In the genomic region with DNA sequence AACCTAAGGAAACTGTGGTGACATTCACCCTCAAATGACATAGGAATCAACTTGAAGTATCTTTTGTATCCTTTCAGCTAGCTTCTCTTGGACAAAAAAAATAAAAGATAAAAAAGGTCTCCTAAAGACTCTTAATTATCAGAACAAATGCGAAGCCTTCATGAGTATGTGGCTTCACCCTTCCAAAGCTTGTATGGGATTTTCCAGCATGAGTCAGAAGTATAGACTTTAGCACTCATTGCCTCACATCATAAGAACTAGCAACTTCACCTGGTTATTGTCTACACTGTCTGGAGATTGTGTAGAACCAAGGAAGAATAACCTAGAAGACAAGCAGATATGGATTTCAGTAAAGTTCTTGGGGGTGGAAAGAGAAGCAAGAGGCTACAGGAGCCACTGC, we compare ENCODE assay signal across 15 cellular contexts.
A peak's percentile ranks its signal among the peaks of the same experiment; 100 is the strongest.
DNase-seq lines count a peak whose midpoint lies in the region; ATAC-seq and TF ChIP-seq lines count a peak whose summit lies in the region.
"Had no signal": no experiment of that assay in that cellular context is flagged by ENCODE, and none has a peak within 500 bp of the region (broad histone marks: within the 10 kb centered on the region; RNA-seq: fewer than 3 reads in every experiment).

No MANE protein-coding gene starts in this region.

- no peak overlapping the region for H3K4me3 ChIP-seq in IMR-90 (ENCODE audit: insufficient read depth, low read depth, low read length)
- H3K4me3 ChIP-seq in fibroblast of villous mesenchyme (ENCODE audit: low read depth, low read length), result no peak overlapping the region
- H3K4me3 ChIP-seq in thoracic aorta, result no peak overlapping the region
- H3K4me3 ChIP-seq: sigmoid colon, upper lobe of left lung had no signal

- no peak for TF ChIP-seq POLR2A in IMR-90 (IDR thresholded peaks at IDR 0.05; ENCODE audit: low read depth, low read length)

- no peak overlapping the region for H3K4ac ChIP-seq in IMR-90 (ENCODE audit: low read depth, low read length)

- H2BK5ac ChIP-seq in IMR-90 (ENCODE audit: low read depth, low read length, poor library complexity, severe bottlenecking), result no peak overlapping the region

- no peak for TF ChIP-seq RAD21 in IMR-90 (IDR thresholded peaks at IDR 0.05; ENCODE audit: low read length)

- H3K27ac ChIP-seq in IMR-90 (ENCODE audit: insufficient read depth, low read length) (no peak overlapping the region), thoracic aorta (peak overlapping the region; percentile 46 to 81)

- no peak overlapping the region for H3K23ac ChIP-seq in IMR-90 (ENCODE audit: low read depth, low read length)

- no CpG with 5 or more reads among the region's 1 CpG for WGBS in IMR-90 (ENCODE audit: extremely low coverage in 2 of 2, insufficient read length in 1 of 2), 2 experiments

- H3K4me2 ChIP-seq in IMR-90 (ENCODE audit: low read depth, low read length), result no peak overlapping the region

- H3K4me1 ChIP-seq in IMR-90 (ENCODE audit: control insufficient read depth, insufficient read depth, low read length), result no peaks in the 10 kb centered on the region
- H3K4me1 ChIP-seq in thoracic aorta (ENCODE audit: control insufficient read depth in 1 of 2, low read depth in 2 of 2), result peaks cover 25 to 30% of the 10 kb centered on the region in 2 donors

- DNase-seq in IMR-90 (peak; percentile 30), astrocyte of the hippocampus (ENCODE audit: low read depth, low spot score) (peak; percentile 32), fibroblast of villous mesenchyme (ENCODE audit: low read depth) (peak; percentile 19), thoracic aorta (ENCODE audit: low spot score) (no peak), HK-2 (ENCODE audit: unreplicated experiment) (no peak), RPMI8226 (no peak)
- no peak for DNase-seq in activated CD4-positive, alpha-beta memory T cell treated with anti-CD3 and anti-CD28 coated beads for 36 hours
- DNase-seq: aorta; DMS 273 treated with DMSO at 0.1 percent for 48 hours; NCI-H1930; NCI-H510A treated with DMSO at 0.1 percent for 48 hours; sigmoid colon; stimulated activated CD4-positive, alpha-beta T cell treated with anti-CD3 and anti-CD28 coated beads, Interleukin-4, amount 100 ng/mL, for 4 hours; upper lobe of left lung had no signal

- H3K4me1 Mint-ChIP-seq in activated CD4-positive, alpha-beta memory T cell treated with anti-CD3 and anti-CD28 coated beads for 36 hours (ENCODE audit: low read depth), result peaks cover 33% of the 10 kb centered on the region

- no peak overlapping the region for H3K4me3 Mint-ChIP-seq in activated CD4-positive, alpha-beta memory T cell treated with anti-CD3 and anti-CD28 coated beads for 36 hours
- H3K4me3 Mint-ChIP-seq: B cell had no signal

- H3K18ac ChIP-seq in IMR-90 (ENCODE audit: low read depth, low read length), result no peak overlapping the region

- no peak overlapping the region for H4K5ac ChIP-seq in IMR-90 (ENCODE audit: low read depth, low read length)

- H2AK5ac ChIP-seq in IMR-90 (ENCODE audit: low read depth, low read length), result no peak overlapping the region

- POLR2A ChIA-PET in IMR-90 (lab: Charles Lee; ENCODE audit: unreplicated experiment), result interaction anchor here (0.6 kb wide), 1 partner anchor 13 kb away, joined by 3 read pairs; no protein-coding TSS in a partner anchor
- POLR2A ChIA-PET in activated CD4-positive, alpha-beta memory T cell treated with anti-CD3 and anti-CD28 coated beads for 36 hours (lab: Charles Lee), result interaction anchor here (0.7 kb wide), 1 partner anchor 14 kb away, joined by 3 read pairs; no protein-coding TSS in a partner anchor

- H3K27me3 ChIP-seq in IMR-90 (ENCODE audit: control insufficient read depth, insufficient read depth, low read length) (no peaks in the 10 kb centered on the region; the same call in 1 of the 2 replicates), thoracic aorta (replicated peaks; ENCODE audit: insufficient read depth) (no peaks in the 10 kb centered on the region)
- H3K27me3 ChIP-seq: sigmoid colon, upper lobe of left lung had no signal

- CTCF ChIA-PET in IMR-90 (lab: Yijun Ruan, JAX), result no interaction called here
- CTCF ChIA-PET in activated CD4-positive, alpha-beta memory T cell treated with anti-CD3 and anti-CD28 coated beads for 36 hours (lab: Charles Lee), result interaction anchor here (0.6 to 1.3 kb wide), 4 partner anchors 13 to 473 kb away, joined by 3 to 4 read pairs (median 3); partner anchors contain the start of gene CABYR

- H3K27me3 Mint-ChIP-seq in activated CD4-positive, alpha-beta memory T cell treated with anti-CD3 and anti-CD28 coated beads for 36 hours, result peaks cover 2% of the 10 kb centered on the region

- H3K9ac ChIP-seq in IMR-90 (ENCODE audit: low read depth, low read length), result no peak overlapping the region

- H2AK9ac ChIP-seq in IMR-90 (replicated peaks; ENCODE audit: low read depth, low read length, poor library complexity), result no peak overlapping the region

- no peak overlapping the region for H3K27ac Mint-ChIP-seq in activated CD4-positive, alpha-beta memory T cell treated with anti-CD3 and anti-CD28 coated beads for 36 hours
- H3K27ac Mint-ChIP-seq: B cell had no signal

- ATAC-seq in IMR-90 (ENCODE audit: low read depth) (no peak), thoracic aorta (ENCODE audit: insufficient number of reproducible peaks, low FRiP score, low read depth) (no peak)

- no peaks in the 10 kb centered on the region for H3K9me3 ChIP-seq in IMR-90 (ENCODE audit: control insufficient read depth, insufficient read depth, low read length)
- no peaks in the 10 kb centered on the region for H3K9me3 ChIP-seq in thoracic aorta
- H3K9me3 ChIP-seq: sigmoid colon, upper lobe of left lung had no signal

- H2BK15ac ChIP-seq in IMR-90 (ENCODE audit: low read depth, low read length), result no peak overlapping the region

- H3K36me3 ChIP-seq in IMR-90 (ENCODE audit: control insufficient read depth, insufficient read depth, low read length) (no peaks in the 10 kb centered on the region; the same call in 1 of the 2 replicates), thoracic aorta (no peaks in the 10 kb centered on the region)
- H3K36me3 ChIP-seq: sigmoid colon, upper lobe of left lung had no signal

- H4K8ac ChIP-seq in IMR-90 (ENCODE audit: low read depth in 2 of 2, low read length in 2 of 2), result no peak overlapping the region

- H3K9me3 Mint-ChIP-seq in activated CD4-positive, alpha-beta memory T cell treated with anti-CD3 and anti-CD28 coated beads for 36 hours, result no peaks in the 10 kb centered on the region

- TF ChIP-seq CTCF in IMR-90 (conservative IDR thresholded peaks at IDR 0.05; ENCODE audit: low read depth, low read length) (no peak), fibroblast of villous mesenchyme (IDR thresholded peaks at IDR 0.05; ENCODE audit: insufficient read depth, low read depth, low read length) (no peak), thoracic aorta (IDR thresholded peaks at IDR 0.05) (no peak)

- no peaks in the 10 kb centered on the region for H3K79me1 ChIP-seq in IMR-90 (ENCODE audit: low read depth in 1 of 2, low read length in 2 of 2)

- no peaks in the 10 kb centered on the region for H4K20me1 ChIP-seq in IMR-90 (ENCODE audit: insufficient read depth, low read length)

- intact Hi-C loops in IMR-90 (cut with micrococcal nuclease), result loop anchor here (5.0 kb wide), 1 partner anchor 93 kb away; no protein-coding TSS in a partner anchor
- intact Hi-C loops in activated CD4-positive, alpha-beta memory T cell treated with anti-CD3 and anti-CD28 coated beads for 36 hours (cut with micrococcal nuclease), result loop anchor here (5.0 kb wide), 3 partner anchors 48 to 293 kb away; partner anchors contain the start of gene TTC39C

- no peak overlapping the region for H2AFZ ChIP-seq in IMR-90 (replicated peaks; ENCODE audit: low read length, poor library complexity)

- no peak overlapping the region for H3K14ac ChIP-seq in IMR-90 (replicated peaks; ENCODE audit: low read depth, low read length)

- no peak overlapping the region for H4K91ac ChIP-seq in IMR-90 (ENCODE audit: insufficient read depth, low read depth, low read length)

- BruUV-seq in IMR-90 (replicated peaks; lab: Mats Ljungman, UMichigan), result no TSS peak

- 0 out of 2 replicates have a peak, but pooled peaks cover 2% of the 10 kb centered on the region for H3K9me1 ChIP-seq in IMR-90 (ENCODE audit: insufficient read depth, low read length)

- H2BK120ac ChIP-seq in IMR-90 (ENCODE audit: low read depth, low read length), result no peak overlapping the region

- H3K36me3 Mint-ChIP-seq in activated CD4-positive, alpha-beta memory T cell treated with anti-CD3 and anti-CD28 coated beads for 36 hours, result no peaks in the 10 kb centered on the region

- H3K56ac ChIP-seq in IMR-90 (ENCODE audit: extremely low read depth, insufficient read depth, low read length), result no peak overlapping the region

- dilution Hi-C loops in IMR-90 (cut with HindIII; ENCODE audit: low sequenced_read_pairs, unreplicated experiment), result no loop called here

- in situ Hi-C loops in IMR-90 (cut with MboI; ENCODE audit: low sequenced_read_pairs), result loop anchor here (10.0 kb wide), 1 partner anchor 300 kb away; no protein-coding TSS in a partner anchor

- H2BK20ac ChIP-seq in IMR-90 (ENCODE audit: low read depth, low read length), result no peak overlapping the region

TF ChIP-seq in IMR-90, 13 proteins besides CTCF, POLR2A, EP300 and RAD21 (continues in another document):
- TF ChIP-seq MAFK (IDR thresholded peaks at IDR 0.05; ENCODE audit: low read depth, low read length), result no peak
- no peak for TF ChIP-seq RCOR1 (IDR thresholded peaks at IDR 0.05; ENCODE audit: insufficient replicate concordance, low read length)
- no peak for TF ChIP-seq USF2 (IDR thresholded peaks at IDR 0.05; ENCODE audit: low read depth, low read length)
- TF ChIP-seq RFX5 (IDR thresholded peaks at IDR 0.05; ENCODE audit: low read depth, low read length), result no peak
- TF ChIP-seq FOS (IDR thresholded peaks at IDR 0.05; ENCODE audit: low read depth, low read length), result no peak
- no peak for TF ChIP-seq BHLHE40 (IDR thresholded peaks at IDR 0.05; ENCODE audit: low read depth, low read length)
- TF ChIP-seq NFE2L2 (IDR thresholded peaks at IDR 0.05; ENCODE audit: low read depth, low read length), result no peak
- no peak for TF ChIP-seq SMC3 (IDR thresholded peaks at IDR 0.05; ENCODE audit: low read depth, low read length)

Comparison
In these comparisons a context has a peak if more than half of its experiments do, and no peak if none do; other contexts are left out.
1. DNase-seq: peak in IMR-90 (single experiment), astrocyte of the hippocampus (single experiment) and fibroblast of villous mesenchyme (single experiment); none in thoracic aorta (single experiment), HK-2 (single experiment), activated CD4-positive, alpha-beta memory T cell treated with anti-CD3 and anti-CD28 coated beads for 36 hours (single experiment) and RPMI8226 (single experiment).